Comparison of ENCODE assay signal across 34 cellular contexts in the genomic region with DNA sequence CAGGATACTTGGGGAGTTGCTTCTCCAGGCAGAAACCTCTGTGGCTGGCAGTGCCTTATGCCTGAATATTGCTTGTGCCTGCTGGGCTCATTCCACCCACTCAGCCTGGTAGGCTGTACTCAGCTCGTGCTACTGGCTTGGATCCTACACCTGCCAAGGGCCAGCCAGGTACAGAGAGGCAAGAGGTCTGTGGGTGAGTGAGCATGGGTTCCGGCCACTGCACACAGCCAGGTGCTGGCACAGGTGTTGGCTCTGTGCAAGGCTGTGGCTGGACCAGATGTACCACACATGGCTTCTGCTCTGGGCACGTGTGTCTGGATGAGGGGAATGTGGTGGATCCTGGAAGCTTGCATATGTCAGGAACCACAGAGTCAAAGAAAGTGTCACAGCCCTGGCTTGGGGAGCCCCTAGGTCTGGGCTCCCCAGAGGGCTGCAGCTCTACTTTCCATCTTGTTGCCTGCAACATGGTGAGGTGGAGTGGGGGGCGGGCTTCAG.
"Had no signal": no experiment of that assay in that cellular context is flagged by ENCODE, and none has a peak within 500 bp of the region (broad histone marks: within the 10 kb centered on the region; RNA-seq: fewer than 3 reads in every experiment).

No MANE protein-coding gene starts in this region.

- ATAC-seq: activated CD4-positive, CD25-positive, alpha-beta regulatory T cell treated with anti-CD3 and anti-CD28 coated beads, Interleukin-2, amount 50 U/mL, for 24 hours; activated CD8-positive, alpha-beta memory T cell treated with anti-CD3 and anti-CD28 coated beads, Interleukin-2, amount 10 ng/mL, durations not matched to agents 7 days and 5 days; activated CD8-positive, alpha-beta T cell treated with anti-CD3 and anti-CD28 coated beads for 36 hours; activated naive CD4-positive, alpha-beta T cell treated with anti-CD3 and anti-CD28 coated beads, Interleukin-2, amount 50 U/mL, for 72 hours; esophagus mucosa; T-helper 17 cell had no signal

- H3K27me3 ChIP-seq: brain microvascular endothelial cell had no signal

- H3K27ac Mint-ChIP-seq: activated B cell treated with CpG ODN at 0.5 μM for 24 hours; activated CD8-positive, alpha-beta memory T cell treated with anti-CD3 and anti-CD28 coated beads, Interleukin-2, amount 10 ng/mL, durations not matched to agents 7 days and 5 days; activated CD8-positive, alpha-beta T cell treated with anti-CD3 and anti-CD28 coated beads for 36 hours; activated naive CD4-positive, alpha-beta T cell treated with anti-CD3 and anti-CD28 coated beads, Interleukin-2, amount 10 ng/mL, durations not matched to agents 7 days and 5 days; activated naive CD4-positive, alpha-beta T cell treated with anti-CD3 and anti-CD28 coated beads, Interleukin-2, amount 50 U/mL, for 72 hours; activated naive CD8-positive, alpha-beta T cell treated with anti-CD3 and anti-CD28 coated beads, Interleukin-2, amount 10 ng/mL, durations not matched to agents 7 days and 5 days; activated T-helper 1 cell treated with anti-CD3 and anti-CD28 coated beads, Interleukin-12 subunit alpha, Interleukin-12 subunit beta, Interleukin-2, Interleukin-4 antibody, amounts not matched to agents 30 ng/mL and 10 ng/mL and 1 ng/mL, durations not matched to agents 14 hours and 24 hours and 36 hours; activated T-helper 2 cell treated with anti-CD3 and anti-CD28 coated beads, Interferon-gamma antibody, Interleukin-2, Interleukin-4, amounts not matched to agents 10 μg/mL and 5 μg/mL and 100 μg/mL, durations not matched to agents 14 hours and 24 hours and 36 hours; dendritic cell treated with granulocyte-macrophage colony-stimulating factor and Interleukin-4, amounts not matched to agents 40 ng/mL and 50 ng/mL, for 4 days; endodermal cell; T-helper 17 cell; T-helper 2 cell treated with Interferon-gamma antibody and Interleukin-4, amounts not matched to agents 5 μg/mL and 100 μg/mL, for 36 hours had no signal

- FAIRE-seq: astrocyte, bronchial epithelial cell, frontal cortex had no signal

- H3K36me3 Mint-ChIP-seq: activated CD8-positive, alpha-beta memory T cell treated with anti-CD3 and anti-CD28 coated beads, Interleukin-2, amount 10 ng/mL, durations not matched to agents 7 days and 5 days; activated naive CD4-positive, alpha-beta T cell treated with anti-CD3 and anti-CD28 coated beads, Interleukin-2, amount 10 ng/mL, durations not matched to agents 7 days and 5 days; activated naive CD4-positive, alpha-beta T cell treated with anti-CD3 and anti-CD28 coated beads, Interleukin-2, amount 50 U/mL, for 72 hours; activated naive CD8-positive, alpha-beta T cell treated with anti-CD3 and anti-CD28 coated beads, Interleukin-2, amount 10 ng/mL, durations not matched to agents 7 days and 5 days had no signal

- H3K27ac ChIP-seq: brain microvascular endothelial cell, coronary artery, dorsolateral prefrontal cortex, WERI-Rb-1 had no signal

- H3K36me3 ChIP-seq: brain microvascular endothelial cell, WERI-Rb-1 had no signal

- H3K4me3 ChIP-seq: coronary artery, dorsolateral prefrontal cortex had no signal

- H3K4me1 Mint-ChIP-seq: activated B cell treated with CpG ODN at 0.5 μM for 24 hours; activated CD8-positive, alpha-beta memory T cell treated with anti-CD3 and anti-CD28 coated beads, Interleukin-2, amount 10 ng/mL, durations not matched to agents 7 days and 5 days; activated naive CD4-positive, alpha-beta T cell treated with anti-CD3 and anti-CD28 coated beads, Interleukin-2, amount 10 ng/mL, durations not matched to agents 7 days and 5 days; activated naive CD8-positive, alpha-beta T cell treated with anti-CD3 and anti-CD28 coated beads, Interleukin-2, amount 10 ng/mL, durations not matched to agents 7 days and 5 days; central memory CD8-positive, alpha-beta T cell; endodermal cell; T-helper 17 cell had no signal

- DNase-seq: activated B cell treated with CpG ODN at 0.5 μM for 24 hours; activated CD4-positive, alpha-beta T cell treated with anti-CD3 and anti-CD28 coated beads for 48 hours; activated CD4-positive, alpha-beta T cell treated with anti-CD3 and anti-CD28 coated beads, Interleukin-2, amount 50 U/mL, for 1 hour; activated CD4-positive, alpha-beta T cell treated with anti-CD3 and anti-CD28 coated beads, Interleukin-2, amount 50 U/mL, for 48 hours; activated CD8-positive, alpha-beta memory T cell treated with anti-CD3 and anti-CD28 coated beads, Interleukin-2, amount 10 ng/mL, durations not matched to agents 7 days and 5 days; activated CD8-positive, alpha-beta memory T cell treated with anti-CD3 and anti-CD28 coated beads, Interleukin-2, amount 50 U/mL, for 4 hours; activated CD8-positive, alpha-beta T cell treated with anti-CD3 and anti-CD28 coated beads for 36 hours; activated gamma-delta T cell; activated naive CD4-positive, alpha-beta T cell; activated naive CD4-positive, alpha-beta T cell treated with anti-CD3 and anti-CD28 coated beads, Interleukin-2, amount 10 ng/mL, durations not matched to agents 7 days and 5 days; activated naive CD8-positive, alpha-beta T cell treated with anti-CD3 and anti-CD28 coated beads, Interleukin-2, amount 10 ng/mL, durations not matched to agents 7 days and 5 days; activated T-cell treated with anti-CD3 and anti-CD28 coated beads, Interleukin-2, amount 50 U/mL, for 1 hour; activated T-cell treated with anti-CD3 and anti-CD28 coated beads, Interleukin-2, amount 50 U/mL, for 48 hours; brain microvascular endothelial cell; dorsolateral prefrontal cortex; effector memory CD4-positive, alpha-beta T cell; endodermal cell; foreskin fibroblast; T-helper 1 cell; T-helper 17 cell; T1000; WERI-Rb-1 had no signal

- H3K4me3 Mint-ChIP-seq: activated B cell treated with CpG ODN at 0.5 μM for 24 hours; activated CD8-positive, alpha-beta memory T cell treated with anti-CD3 and anti-CD28 coated beads, Interleukin-2, amount 10 ng/mL, durations not matched to agents 7 days and 5 days; activated CD8-positive, alpha-beta T cell treated with anti-CD3 and anti-CD28 coated beads for 36 hours; activated naive CD4-positive, alpha-beta T cell treated with anti-CD3 and anti-CD28 coated beads, Interleukin-2, amount 10 ng/mL, durations not matched to agents 7 days and 5 days; activated naive CD8-positive, alpha-beta T cell treated with anti-CD3 and anti-CD28 coated beads, Interleukin-2, amount 10 ng/mL, durations not matched to agents 7 days and 5 days; activated T-helper 1 cell treated with anti-CD3 and anti-CD28 coated beads, Interleukin-12 subunit alpha, Interleukin-12 subunit beta, Interleukin-2, Interleukin-4 antibody, amounts not matched to agents 30 ng/mL and 10 ng/mL and 1 ng/mL, durations not matched to agents 14 hours and 24 hours and 36 hours; central memory CD8-positive, alpha-beta T cell; dendritic cell treated with granulocyte-macrophage colony-stimulating factor and Interleukin-4, amounts not matched to agents 40 ng/mL and 50 ng/mL, for 4 days; endodermal cell; T-helper 17 cell; T-helper 2 cell treated with Interferon-gamma antibody and Interleukin-4, amounts not matched to agents 5 μg/mL and 100 μg/mL, for 36 hours had no signal

- H3K9me3 Mint-ChIP-seq: activated B cell treated with CpG ODN at 0.5 μM for 24 hours; activated T-helper 2 cell treated with anti-CD3 and anti-CD28 coated beads, Interferon-gamma antibody, Interleukin-2, Interleukin-4, amounts not matched to agents 10 μg/mL and 5 μg/mL and 100 μg/mL, durations not matched to agents 14 hours and 24 hours and 36 hours; T-helper 2 cell treated with Interferon-gamma antibody and Interleukin-4, amounts not matched to agents 5 μg/mL and 100 μg/mL, for 36 hours had no signal
